ENCODE assay signal across 22 cellular contexts in genomic region chr6:144580039-144580438, GRCh38.
DNase-seq lines count a peak whose midpoint lies in the region; ATAC-seq and TF ChIP-seq lines count a peak whose summit lies in the region.
"Had no signal": no experiment of that assay in that cellular context is flagged by ENCODE, and none has a peak within 500 bp of the region (broad histone marks: within the 10 kb centered on the region; RNA-seq: fewer than 3 reads in every experiment).

No MANE protein-coding gene starts in this region.

- TF ChIP-seq CTCF in CD4-positive, alpha-beta T cell (IDR thresholded peaks at IDR 0.05) = no peak
- no peak for TF ChIP-seq CTCF in CD8-positive, alpha-beta T cell (IDR thresholded peaks at IDR 0.05)

- no peak overlapping the region for H3K27ac ChIP-seq in CD4-positive, alpha-beta T cell (ENCODE audit: low read depth, low read length)
- H3K27ac ChIP-seq in CD8-positive, alpha-beta T cell (ENCODE audit: low read depth, low read length) = no peak overlapping the region
- H3K27ac ChIP-seq: BLaER1, lower lobe of right lung, sigmoid colon, transverse colon had no signal

- no peak for ATAC-seq in CD4-positive, alpha-beta T cell (ENCODE audit: poor library complexity)
- no peak for ATAC-seq in CD8-positive, alpha-beta T cell
- ATAC-seq in HG03442 (IDR thresholded peaks at IDR 0.05; ENCODE audit: unreplicated experiment) = no peak
- ATAC-seq: activated T-cell treated with anti-CD3 and anti-CD28 coated beads, Interleukin-2, amount 50 U/mL, for 4 hours; lower lobe of right lung; naive thymus-derived CD8-positive, alpha-beta T cell had no signal

- POLR2A ChIA-PET in CD4-positive, alpha-beta T cell (lab: Charles Lee) = no interaction called here
- POLR2A ChIA-PET in CD8-positive, alpha-beta T cell (lab: Charles Lee) = no interaction called here

- no peaks in the 10 kb centered on the region for H3K27me3 ChIP-seq in CD4-positive, alpha-beta T cell (ENCODE audit: control insufficient read depth, insufficient read depth, low read length)
- H3K27me3 ChIP-seq in CD8-positive, alpha-beta T cell (ENCODE audit: insufficient read depth, low read length) = no peaks in the 10 kb centered on the region
- H3K27me3 ChIP-seq: BLaER1, sigmoid colon, transverse colon had no signal

- peak overlapping the region; percentile 22 for H3K27ac Mint-ChIP-seq in CD4-positive, alpha-beta T cell
- H3K27ac Mint-ChIP-seq in CD8-positive, alpha-beta T cell = peak overlapping the region; percentile 18
- peak overlapping the region; percentile 27 for H3K27ac Mint-ChIP-seq in T-helper 2 cell treated with Interferon-gamma antibody and Interleukin-4, amounts not matched to agents 5 μg/mL and 100 μg/mL, for 36 hours
- peak overlapping the region in 5 of 6 donors; percentile 1 to 35 (median 24) for H3K27ac Mint-ChIP-seq in immature natural killer cell

- H3K27me3 Mint-ChIP-seq in CD4-positive, alpha-beta T cell = no peaks in the 10 kb centered on the region
- H3K27me3 Mint-ChIP-seq in CD8-positive, alpha-beta T cell (ENCODE audit: low read depth) = no peaks in the 10 kb centered on the region
- no peaks in the 10 kb centered on the region for H3K27me3 Mint-ChIP-seq in T-helper 2 cell treated with Interferon-gamma antibody and Interleukin-4, amounts not matched to agents 5 μg/mL and 100 μg/mL, for 36 hours (ENCODE audit: low read depth)
- peaks cover 0 to 16% (median 5%) of the 10 kb centered on the region in 3 donors for H3K27me3 Mint-ChIP-seq in immature natural killer cell (ENCODE audit: low read depth in 3 of 3)
- H3K27me3 Mint-ChIP-seq: naive thymus-derived CD8-positive, alpha-beta T cell had no signal

- peaks cover 21% of the 10 kb centered on the region for H3K4me1 ChIP-seq in CD8-positive, alpha-beta T cell (ENCODE audit: insufficient read depth, low read length)

- no peaks in the 10 kb centered on the region for H3K9me3 Mint-ChIP-seq in CD4-positive, alpha-beta T cell
- H3K9me3 Mint-ChIP-seq in CD8-positive, alpha-beta T cell = no peaks in the 10 kb centered on the region
- H3K9me3 Mint-ChIP-seq in T-helper 2 cell treated with Interferon-gamma antibody and Interleukin-4, amounts not matched to agents 5 μg/mL and 100 μg/mL, for 36 hours = no peaks in the 10 kb centered on the region
- no peaks in the 10 kb centered on the region for H3K9me3 Mint-ChIP-seq in immature natural killer cell
- H3K9me3 Mint-ChIP-seq: activated T-cell treated with anti-CD3 and anti-CD28 coated beads, Interleukin-2, amount 50 U/mL, for 4 hours; naive thymus-derived CD8-positive, alpha-beta T cell had no signal

- no peaks in the 10 kb centered on the region for H3K36me3 ChIP-seq in CD8-positive, alpha-beta T cell (ENCODE audit: insufficient read depth, low read length)
- H3K36me3 ChIP-seq: sigmoid colon had no signal

- no peaks in the 10 kb centered on the region for H3K9me3 ChIP-seq in CD4-positive, alpha-beta T cell (ENCODE audit: control insufficient read depth, low read length)
- H3K9me3 ChIP-seq in CD8-positive, alpha-beta T cell (ENCODE audit: low read length) = no peaks in the 10 kb centered on the region
- H3K9me3 ChIP-seq: BLaER1, lower lobe of right lung, sigmoid colon, transverse colon had no signal

- no peak overlapping the region for H3K4me3 ChIP-seq in CD8-positive, alpha-beta T cell (ENCODE audit: low read depth, low read length)
- H3K4me3 ChIP-seq: BLaER1, GM23248, lower lobe of right lung, sigmoid colon, transverse colon had no signal

- CTCF ChIA-PET in CD4-positive, alpha-beta T cell (lab: Charles Lee) = no interaction called here
- CTCF ChIA-PET in CD8-positive, alpha-beta T cell (lab: Charles Lee) = interaction anchor here (1.3 kb wide), 1 partner anchor 114 kb away, joined by 4 read pairs; no protein-coding TSS in a partner anchor

- intact Hi-C loops in CD4-positive, alpha-beta T cell (cut with DNase I, micrococcal nuclease) = loop anchor here (2.0 to 10.0 kb wide), 5 partner anchors 155 to 1055 kb away; no protein-coding TSS in a partner anchor
- intact Hi-C loops in CD8-positive, alpha-beta T cell (cut with DNase I, micrococcal nuclease) = loop anchor here (5.0 to 10.0 kb wide), 7 partner anchors 125 to 1305 kb away; no protein-coding TSS in a partner anchor

- peaks cover 40% of the 10 kb centered on the region for H3K4me1 Mint-ChIP-seq in CD4-positive, alpha-beta T cell (ENCODE audit: low read depth)
- peaks cover 42% of the 10 kb centered on the region for H3K4me1 Mint-ChIP-seq in CD8-positive, alpha-beta T cell (ENCODE audit: low read depth)
- H3K4me1 Mint-ChIP-seq in T-helper 2 cell treated with Interferon-gamma antibody and Interleukin-4, amounts not matched to agents 5 μg/mL and 100 μg/mL, for 36 hours (ENCODE audit: low read depth) = peaks cover 58% of the 10 kb centered on the region
- peaks cover 39 to 63% of the 10 kb centered on the region in 2 donors for H3K4me1 Mint-ChIP-seq in immature natural killer cell

- no peak overlapping the region for H3K4me3 Mint-ChIP-seq in CD4-positive, alpha-beta T cell
- H3K4me3 Mint-ChIP-seq in CD8-positive, alpha-beta T cell = no peak overlapping the region
- no peak overlapping the region for H3K4me3 Mint-ChIP-seq in T-helper 2 cell treated with Interferon-gamma antibody and Interleukin-4, amounts not matched to agents 5 μg/mL and 100 μg/mL, for 36 hours
- H3K4me3 Mint-ChIP-seq in immature natural killer cell = no peak overlapping the region
- H3K4me3 Mint-ChIP-seq: activated T-cell treated with anti-CD3 and anti-CD28 coated beads, Interleukin-2, amount 50 U/mL, for 4 hours; naive thymus-derived CD8-positive, alpha-beta T cell had no signal

- peaks cover 41% of the 10 kb centered on the region for H3K36me3 Mint-ChIP-seq in CD4-positive, alpha-beta T cell (ENCODE audit: low read depth)
- peaks cover 30% of the 10 kb centered on the region for H3K36me3 Mint-ChIP-seq in CD8-positive, alpha-beta T cell
- H3K36me3 Mint-ChIP-seq in T-helper 2 cell treated with Interferon-gamma antibody and Interleukin-4, amounts not matched to agents 5 μg/mL and 100 μg/mL, for 36 hours (ENCODE audit: low read depth) = peaks cover 47% of the 10 kb centered on the region
- peaks cover 4 to 12% (median 11%) of the 10 kb centered on the region in 3 donors for H3K36me3 Mint-ChIP-seq in immature natural killer cell

- no peak for DNase-seq in CD4-positive, alpha-beta T cell
- DNase-seq in CD8-positive, alpha-beta T cell = no peak
- no peak for DNase-seq in T-helper 2 cell treated with Interferon-gamma antibody and Interleukin-4, amounts not matched to agents 5 μg/mL and 100 μg/mL, for 36 hours (ENCODE audit: low spot score)
- DNase-seq in immature natural killer cell (no peak), NCI-H345 treated with DMSO at 0.1 percent for 48 hours (lab: John Stamatoyannopoulos, UW; ENCODE audit: unreplicated experiment) (no peak), NCI-H2196 (lab: John Stamatoyannopoulos, UW; ENCODE audit: unreplicated experiment) (no peak)
- DNase-seq: activated CD4-positive, CD25-positive, alpha-beta regulatory T cell; activated naive CD4-positive, alpha-beta T cell treated with Interleukin-2 at 50 U/mL for 16 hours; activated T-cell treated with anti-CD3 and anti-CD28 coated beads, Interleukin-2, amount 50 U/mL, for 4 hours; aorta; GM23248; hippocampal formation; lower lobe of right lung; MV-4-11; naive thymus-derived CD8-positive, alpha-beta T cell; NCI-H1436 treated with DMSO at 0.1 percent for 48 hours; RPMI8226; sigmoid colon; stimulated activated CD4-positive, alpha-beta T cell treated with anti-CD3 and anti-CD28 coated beads, Interleukin-4, amount 100 ng/mL, for 24 hours; transverse colon had no signal
